In genomic region chr4:179278647-179279046, GRCh38 we compare ENCODE assay signal across 31 cellular contexts.
"Had no signal": no experiment of that assay in that cellular context is flagged by ENCODE, and none has a peak within 500 bp of the region (broad histone marks: within the 10 kb centered on the region; RNA-seq: fewer than 3 reads in every experiment).

No MANE protein-coding gene starts in this region.

- H3K36me3 ChIP-seq: ascending aorta, cardiac muscle cell had no signal

- H3K9me3 ChIP-seq: ascending aorta had no signal

- H3K27ac ChIP-seq: ascending aorta, cardiac muscle cell, VCaP had no signal

- H3K27me3 ChIP-seq: ascending aorta, cardiac muscle cell had no signal

- DNase-seq: activated CD4-positive, alpha-beta memory T cell treated with anti-CD3 and anti-CD28 coated beads, Interleukin-2, amount 10 ng/mL, durations not matched to agents 7 days and 5 days; activated CD4-positive, alpha-beta T cell treated with anti-CD3 and anti-CD28 coated beads for 1 hour; activated CD4-positive, alpha-beta T cell treated with anti-CD3 and anti-CD28 coated beads for 36 hours; activated CD4-positive, alpha-beta T cell treated with anti-CD3 and anti-CD28 coated beads for 48 hours; activated CD4-positive, alpha-beta T cell treated with anti-CD3 and anti-CD28 coated beads, Interleukin-2, amount 10 ng/mL, durations not matched to agents 7 days and 5 days; activated CD4-positive, alpha-beta T cell treated with anti-CD3 and anti-CD28 coated beads, Interleukin-2, amount 50 U/mL, for 48 hours; activated CD4-positive, CD25-positive, alpha-beta regulatory T cell; activated CD8-positive, alpha-beta memory T cell treated with anti-CD3 and anti-CD28 coated beads for 24 hours; activated CD8-positive, alpha-beta memory T cell treated with anti-CD3 and anti-CD28 coated beads, Interleukin-2, amount 10 ng/mL, durations not matched to agents 7 days and 5 days; activated CD8-positive, alpha-beta memory T cell treated with anti-CD3 and anti-CD28 coated beads, Interleukin-2, amount 50 U/mL, for 48 hours; activated CD8-positive, alpha-beta T cell treated with anti-CD3 and anti-CD28 coated beads, Interleukin-2, amount 10 ng/mL, durations not matched to agents 7 days and 5 days; activated effector memory CD4-positive, alpha-beta T cell treated with Interleukin-2 at 50 U/mL for 16 hours; activated gamma-delta T cell; activated naive CD4-positive, alpha-beta T cell treated with anti-CD3 and anti-CD28 coated beads, Interleukin-2, amount 10 ng/mL, durations not matched to agents 7 days and 5 days; activated naive CD4-positive, alpha-beta T cell treated with Interleukin-2 at 50 U/mL for 16 hours; activated naive CD8-positive, alpha-beta T cell treated with anti-CD3 and anti-CD28 coated beads, Interleukin-2, amount 10 ng/mL, durations not matched to agents 7 days and 5 days; activated naive CD8-positive, alpha-beta T cell treated with anti-CD3 and anti-CD28 coated beads, Interleukin-2, amount 50 U/mL, for 24 hours; activated T-cell treated with anti-CD3 and anti-CD28 coated beads, Interleukin-2, amount 50 U/mL, for 24 hours; activated T-cell treated with anti-CD3 and anti-CD28 coated beads, Interleukin-2, amount 50 U/mL, for 48 hours; amygdala; anterior cingulate cortex; caudate nucleus; cerebellar nuclear complex; T-helper 2 cell; T-helper 9 cell had no signal

- ATAC-seq: activated CD4-positive, alpha-beta T cell treated with anti-CD3 and anti-CD28 coated beads for 36 hours; activated CD4-positive, CD25-positive, alpha-beta regulatory T cell treated with anti-CD3 and anti-CD28 coated beads, Interleukin-2, amount 50 U/mL, for 24 hours; activated CD8-positive, alpha-beta memory T cell treated with anti-CD3 and anti-CD28 coated beads, Interleukin-2, amount 10 ng/mL, durations not matched to agents 7 days and 5 days; activated CD8-positive, alpha-beta T cell treated with anti-CD3 and anti-CD28 coated beads, Interleukin-2, amount 10 ng/mL, durations not matched to agents 7 days and 5 days; activated naive CD8-positive, alpha-beta T cell treated with anti-CD3 and anti-CD28 coated beads, Interleukin-2, amount 50 U/mL, for 24 hours had no signal

- H3K4me3 ChIP-seq: ascending aorta, cardiac muscle cell had no signal

- H3K4me1 ChIP-seq: ascending aorta had no signal

- FAIRE-seq: bronchial epithelial cell, TTC549 had no signal
